Comparison of ENCODE assay signal across 1 cellular context in the genomic region with DNA sequence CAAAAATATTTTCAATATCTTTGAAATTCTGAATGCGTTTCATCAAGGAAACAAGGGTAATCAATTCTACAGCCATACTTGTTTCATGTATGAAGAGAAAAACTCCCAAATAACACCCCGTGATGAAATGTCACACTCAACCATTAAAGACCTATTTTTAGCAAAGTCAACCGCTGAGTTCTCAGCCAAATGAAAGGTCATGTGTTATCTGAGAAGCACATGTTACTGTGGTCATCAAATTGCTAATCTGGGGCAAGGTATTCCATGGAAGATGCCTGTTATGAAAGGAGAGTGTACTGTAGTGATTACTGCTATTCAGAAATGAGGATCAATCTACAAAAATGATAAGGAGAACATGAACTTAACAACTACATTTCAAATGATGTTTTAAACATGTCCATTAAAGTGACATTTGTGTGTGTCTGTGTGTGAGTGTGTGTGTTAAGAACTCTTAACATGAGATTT.
TF ChIP-seq lines count a peak whose summit lies in the region.

No MANE protein-coding gene starts in this region.

TF ChIP-seq in HEK293, 187 proteins besides CTCF, POLR2A, EP300 and RAD21 (continued from another document):
- TF ChIP-seq, protein P1, sequence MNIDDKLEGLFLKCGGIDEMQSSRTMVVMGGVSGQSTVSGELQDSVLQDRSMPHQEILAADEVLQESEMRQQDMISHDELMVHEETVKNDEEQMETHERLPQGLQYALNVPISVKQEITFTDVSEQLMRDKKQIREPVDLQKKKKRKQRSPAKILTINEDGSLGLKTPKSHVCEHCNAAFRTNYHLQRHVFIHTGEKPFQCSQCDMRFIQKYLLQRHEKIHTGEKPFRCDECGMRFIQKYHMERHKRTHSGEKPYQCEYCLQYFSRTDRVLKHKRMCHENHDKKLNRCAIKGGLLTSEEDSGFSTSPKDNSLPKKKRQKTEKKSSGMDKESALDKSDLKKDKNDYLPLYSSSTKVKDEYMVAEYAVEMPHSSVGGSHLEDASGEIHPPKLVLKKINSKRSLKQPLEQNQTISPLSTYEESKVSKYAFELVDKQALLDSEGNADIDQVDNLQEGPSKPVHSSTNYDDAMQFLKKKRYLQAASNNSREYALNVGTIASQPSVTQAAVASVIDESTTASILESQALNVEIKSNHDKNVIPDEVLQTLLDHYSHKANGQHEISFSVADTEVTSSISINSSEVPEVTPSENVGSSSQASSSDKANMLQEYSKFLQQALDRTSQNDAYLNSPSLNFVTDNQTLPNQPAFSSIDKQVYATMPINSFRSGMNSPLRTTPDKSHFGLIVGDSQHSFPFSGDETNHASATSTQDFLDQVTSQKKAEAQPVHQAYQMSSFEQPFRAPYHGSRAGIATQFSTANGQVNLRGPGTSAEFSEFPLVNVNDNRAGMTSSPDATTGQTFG (tag by site-specific recombination; IDR thresholded peaks at IDR 0.05; ENCODE audit: borderline replicate concordance) = no peak
